1 cellular context compared by ENCODE assay signal in the genomic region with DNA sequence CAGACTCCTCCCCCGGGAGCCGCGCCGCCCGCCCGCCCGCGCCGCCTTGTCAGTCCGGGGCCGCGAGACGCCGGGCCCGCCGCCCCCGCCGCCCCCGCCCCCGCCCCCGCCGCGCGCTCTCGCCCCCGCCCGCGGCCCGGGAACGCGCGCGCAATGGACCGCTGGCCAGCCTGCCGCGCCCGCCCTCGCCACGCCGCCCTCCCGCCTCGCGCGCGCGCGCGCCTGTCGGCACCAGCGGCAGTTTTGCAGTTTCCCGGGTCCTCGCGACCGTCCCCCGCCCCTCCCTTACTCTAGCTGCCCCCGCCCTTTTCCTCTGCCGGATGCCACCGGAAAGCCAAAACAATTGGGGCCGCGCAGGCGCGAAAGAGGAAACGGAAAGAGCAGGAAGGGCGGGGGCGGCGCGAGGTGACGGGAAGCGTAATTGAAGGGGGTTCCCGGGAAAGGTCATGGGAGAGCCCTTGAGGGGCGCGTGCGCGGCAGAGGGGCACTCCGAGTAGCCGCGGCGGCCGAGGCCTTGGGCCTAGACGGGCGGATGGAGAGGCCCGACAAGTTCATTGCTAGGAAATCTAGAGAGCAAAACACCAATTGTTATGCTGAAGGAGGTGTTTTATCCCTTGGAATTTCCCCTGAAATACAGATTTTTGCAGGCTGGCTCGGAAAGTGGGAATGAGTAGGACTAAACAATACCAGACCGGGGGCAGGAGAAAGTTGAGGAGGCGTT.
TF ChIP-seq lines count a peak whose summit lies in the region.

No MANE protein-coding gene starts in this region.

TF ChIP-seq in HCT116, 20 proteins besides CTCF, POLR2A, EP300 and RAD21 (continued from another document):
- TF ChIP-seq, protein P1, sequence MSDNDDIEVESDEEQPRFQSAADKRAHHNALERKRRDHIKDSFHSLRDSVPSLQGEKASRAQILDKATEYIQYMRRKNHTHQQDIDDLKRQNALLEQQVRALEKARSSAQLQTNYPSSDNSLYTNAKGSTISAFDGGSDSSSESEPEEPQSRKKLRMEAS (IDR thresholded peaks at IDR 0.05) = peak; percentile 70
- no peak for TF ChIP-seq EZH2phosphoT487 (IDR thresholded peaks at IDR 0.05; ENCODE audit: borderline replicate concordance)
- no peak for TF ChIP-seq EZH2 (IDR thresholded peaks at IDR 0.05)
- no peak; the same call in 1 of the 2 replicates for TF ChIP-seq ELF1 (IDR thresholded peaks at IDR 0.05; ENCODE audit: borderline replicate concordance, low read depth)
- TF ChIP-seq, protein P2, sequence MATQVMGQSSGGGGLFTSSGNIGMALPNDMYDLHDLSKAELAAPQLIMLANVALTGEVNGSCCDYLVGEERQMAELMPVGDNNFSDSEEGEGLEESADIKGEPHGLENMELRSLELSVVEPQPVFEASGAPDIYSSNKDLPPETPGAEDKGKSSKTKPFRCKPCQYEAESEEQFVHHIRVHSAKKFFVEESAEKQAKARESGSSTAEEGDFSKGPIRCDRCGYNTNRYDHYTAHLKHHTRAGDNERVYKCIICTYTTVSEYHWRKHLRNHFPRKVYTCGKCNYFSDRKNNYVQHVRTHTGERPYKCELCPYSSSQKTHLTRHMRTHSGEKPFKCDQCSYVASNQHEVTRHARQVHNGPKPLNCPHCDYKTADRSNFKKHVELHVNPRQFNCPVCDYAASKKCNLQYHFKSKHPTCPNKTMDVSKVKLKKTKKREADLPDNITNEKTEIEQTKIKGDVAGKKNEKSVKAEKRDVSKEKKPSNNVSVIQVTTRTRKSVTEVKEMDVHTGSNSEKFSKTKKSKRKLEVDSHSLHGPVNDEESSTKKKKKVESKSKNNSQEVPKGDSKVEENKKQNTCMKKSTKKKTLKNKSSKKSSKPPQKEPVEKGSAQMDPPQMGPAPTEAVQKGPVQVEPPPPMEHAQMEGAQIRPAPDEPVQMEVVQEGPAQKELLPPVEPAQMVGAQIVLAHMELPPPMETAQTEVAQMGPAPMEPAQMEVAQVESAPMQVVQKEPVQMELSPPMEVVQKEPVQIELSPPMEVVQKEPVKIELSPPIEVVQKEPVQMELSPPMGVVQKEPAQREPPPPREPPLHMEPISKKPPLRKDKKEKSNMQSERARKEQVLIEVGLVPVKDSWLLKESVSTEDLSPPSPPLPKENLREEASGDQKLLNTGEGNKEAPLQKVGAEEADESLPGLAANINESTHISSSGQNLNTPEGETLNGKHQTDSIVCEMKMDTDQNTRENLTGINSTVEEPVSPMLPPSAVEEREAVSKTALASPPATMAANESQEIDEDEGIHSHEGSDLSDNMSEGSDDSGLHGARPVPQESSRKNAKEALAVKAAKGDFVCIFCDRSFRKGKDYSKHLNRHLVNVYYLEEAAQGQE (IDR thresholded peaks at IDR 0.05; ENCODE audit: low read depth) = no peak
- no peak for TF ChIP-seq CEBPB (IDR thresholded peaks at IDR 0.05; ENCODE audit: low read depth)
TF ChIP-seq in HCT116: peak in this region for 8.
